In genomic region chr10:234708-235406, GRCh38 we compare ENCODE assay signal across 24 cellular contexts.
DNase-seq lines count a peak whose midpoint lies in the region; ATAC-seq and TF ChIP-seq lines count a peak whose summit lies in the region.
"Had no signal": no experiment of that assay in that cellular context is flagged by ENCODE, and none has a peak within 500 bp of the region (broad histone marks: within the 10 kb centered on the region; RNA-seq: fewer than 3 reads in every experiment).

No MANE protein-coding gene starts in this region.

- H3K79me2 ChIP-seq in GM23338 (replicated peaks; ENCODE audit: insufficient read depth), result no peaks in the 10 kb centered on the region

- H3K36me3 Mint-ChIP-seq in GM23338 (ENCODE audit: low read depth) (no peaks in the 10 kb centered on the region; the same call in 2 of the 3 replicates), T-helper 17 cell (ENCODE audit: low read depth) (no peaks in the 10 kb centered on the region), neural crest cell (ENCODE audit: low read depth) (peaks cover 7% of the 10 kb centered on the region)

- DNase-seq in GM23338 (ENCODE audit: low spot score) (no peak), T-helper 17 cell (no peak), fibroblast of gingiva (ENCODE audit: low read depth) (peak; percentile 2), neural crest cell (ENCODE audit: low read depth, low spot score) (no peak), SHP77 treated with DMSO at 0.1 percent for 48 hours (lab: John Stamatoyannopoulos, UW) (no peak), NCI-H2081 treated with DMSO at 0.1 percent for 48 hours (lab: John Stamatoyannopoulos, UW) (no peak), NCI-H345 treated with DMSO at 0.1 percent for 48 hours (lab: John Stamatoyannopoulos, UW; ENCODE audit: unreplicated experiment) (no peak), dedifferentiated amniotic fluid mesenchymal stem cell (ENCODE audit: extremely low spot score) (no peak)
- DNase-seq: activated CD4-positive, alpha-beta T cell treated with anti-CD3 and anti-CD28 coated beads, Interleukin-2, amount 50 U/mL, for 4 hours; activated effector memory CD4-positive, alpha-beta T cell treated with anti-CD3 and anti-CD28 coated beads, Interleukin-2, amount 50 U/mL, for 16 hours; adrenal gland; CD8-positive, alpha-beta memory T cell; DMS53; erythroblast; mucosa of descending colon; NCI-H1048; NCI-H187 treated with DMSO at 0.1 percent for 48 hours; spleen; stimulated activated CD4-positive, alpha-beta T cell treated with anti-CD3 and anti-CD28 coated beads, Interleukin-4, amount 100 ng/mL, for 4 hours; stimulated activated naive CD8-positive, alpha-beta T cell treated with anti-CD3 and anti-CD28 coated beads, Interleukin-15, amount 100 ng/mL, for 72 hours; trophoblast cell had no signal

- H3K4me3 Mint-ChIP-seq in GM23338 (no peak overlapping the region), T-helper 17 cell (no peak overlapping the region), neural crest cell (no peak overlapping the region)
- H3K4me3 Mint-ChIP-seq: CD8-positive, alpha-beta memory T cell; IgD-negative memory B cell; stimulated activated naive CD8-positive, alpha-beta T cell treated with anti-CD3 and anti-CD28 coated beads, Interleukin-15, amount 100 ng/mL, for 72 hours had no signal

- H3K27ac Mint-ChIP-seq in GM23338, result 0 out of 2 replicates have a peak overlapping the region, but pooled peaks have one; percentile 23
- H3K27ac Mint-ChIP-seq in T-helper 17 cell, result peak overlapping the region; percentile 32
- peak overlapping the region; percentile 37 for H3K27ac Mint-ChIP-seq in neural crest cell (ENCODE audit: unreplicated experiment)
- H3K27ac Mint-ChIP-seq: IgD-negative memory B cell; stimulated activated naive CD8-positive, alpha-beta T cell treated with anti-CD3 and anti-CD28 coated beads, Interleukin-15, amount 100 ng/mL, for 72 hours had no signal

- H4K20me1 ChIP-seq in GM23338 (replicated peaks; ENCODE audit: insufficient read depth), result no peaks in the 10 kb centered on the region

- no peaks in the 10 kb centered on the region for H3K36me3 ChIP-seq in GM23338 (ENCODE audit: insufficient read depth)

- H3K9me3 Mint-ChIP-seq in GM23338 (no peaks in the 10 kb centered on the region), neural crest cell (no peaks in the 10 kb centered on the region)
- H3K9me3 Mint-ChIP-seq: CD8-positive, alpha-beta memory T cell; IgD-negative memory B cell; stimulated activated naive CD8-positive, alpha-beta T cell treated with anti-CD3 and anti-CD28 coated beads, Interleukin-15, amount 100 ng/mL, for 72 hours had no signal

- no peak overlapping the region for H3K4me3 ChIP-seq in GM23338
- H3K4me3 ChIP-seq: adrenal gland, cardiac muscle cell, mucosa of descending colon, spleen had no signal

- H3K27me3 ChIP-seq in GM23338 (ENCODE audit: insufficient read depth), result no peaks in the 10 kb centered on the region
- H3K27me3 ChIP-seq: adrenal gland, cardiac muscle cell, spleen had no signal

- H3K27me3 Mint-ChIP-seq in GM23338 (ENCODE audit: insufficient read depth, low read depth, poor library complexity), result peaks cover 3% of the 10 kb centered on the region
- H3K27me3 Mint-ChIP-seq in T-helper 17 cell, result no peaks in the 10 kb centered on the region
- H3K27me3 Mint-ChIP-seq in neural crest cell (ENCODE audit: low read depth), result no peaks in the 10 kb centered on the region
- H3K27me3 Mint-ChIP-seq: CD8-positive, alpha-beta memory T cell; IgD-negative memory B cell; stimulated activated naive CD8-positive, alpha-beta T cell treated with anti-CD3 and anti-CD28 coated beads, Interleukin-15, amount 100 ng/mL, for 72 hours had no signal

- H2AFZ ChIP-seq in GM23338, result no peak overlapping the region

- no peak overlapping the region for H3K27ac ChIP-seq in GM23338 (ENCODE audit: low read depth)
- H3K27ac ChIP-seq: adrenal gland, spleen had no signal

- H3K9me3 ChIP-seq in T-helper 17 cell (ENCODE audit: control insufficient read depth, low read length, poor library complexity, severe bottlenecking), result no peaks in the 10 kb centered on the region
- H3K9me3 ChIP-seq: adrenal gland, mucosa of descending colon, spleen had no signal

- H3K4me1 ChIP-seq in GM23338 (ENCODE audit: insufficient read depth), result no peaks in the 10 kb centered on the region
- H3K4me1 ChIP-seq: adrenal gland had no signal

- H3K9me2 ChIP-seq in GM23338 (ENCODE audit: insufficient read depth), result no peaks in the 10 kb centered on the region

- H3K4me1 Mint-ChIP-seq in GM23338 (no peaks in the 10 kb centered on the region; the same call in 1 of the 3 replicates), T-helper 17 cell (peaks cover 12% of the 10 kb centered on the region), neural crest cell (no peaks in the 10 kb centered on the region)

- TF ChIP-seq CTCF in GM23338 (conservative IDR thresholded peaks at IDR 0.05; ENCODE audit: low read depth in 2 of 2) (no peak), neural crest cell (conservative IDR thresholded peaks at IDR 0.05) (no peak)

- ATAC-seq in GM23338, result no peak
- ATAC-seq in T-helper 17 cell, result no peak
- ATAC-seq: left lobe of liver; mucosa of descending colon; stimulated activated naive CD8-positive, alpha-beta T cell treated with anti-CD3 and anti-CD28 coated beads, Interleukin-15, amount 100 ng/mL, for 72 hours had no signal

- no peaks in the 10 kb centered on the region for H3F3A ChIP-seq in GM23338 (replicated peaks; ENCODE audit: low read depth)

- H3K4me2 ChIP-seq in GM23338, result no peak overlapping the region

TF ChIP-seq in GM23338, 12 proteins besides CTCF, POLR2A, EP300 and RAD21:
- TF ChIP-seq EZH2phosphoT487 (IDR thresholded peaks at IDR 0.05; ENCODE audit: unreplicated experiment) (no peak), ZNF114 (CRISPR knock-in tag; IDR thresholded peaks at IDR 0.05) (no peak), ZNF331 (CRISPR knock-in tag; IDR thresholded peaks at IDR 0.05; ENCODE audit: low read depth) (no peak), CREB1 (CRISPR knock-in tag; IDR thresholded peaks at IDR 0.05; ENCODE audit: low read depth) (no peak)
